1 cellular context compared by ENCODE assay signal in genomic region chr19:58182577-58182988, GRCh38.
TF ChIP-seq lines count a peak whose summit lies in the region.

No MANE protein-coding gene starts in this region.

TF ChIP-seq in HEK293, 187 proteins besides CTCF, POLR2A, EP300 and RAD21 (continued from another document):
- TF ChIP-seq ZNF518A (tag by site-specific recombination; conservative IDR thresholded peaks at IDR 0.05; ENCODE audit: low read depth) = peak; percentile 4; the same call in 1 of the 2 replicates
- 0 out of 2 replicates have a peak, but pooled peaks have one; percentile 21 for TF ChIP-seq ZNF544 (tag by site-specific recombination; IDR thresholded peaks at IDR 0.05)
- no peak for TF ChIP-seq ZNF529 (tag by site-specific recombination; IDR thresholded peaks at IDR 0.05; ENCODE audit: insufficient replicate concordance)
TF ChIP-seq in HEK293: peak in this region for 22.
